Comparison of ENCODE assay signal across 1 cellular context in the genomic region with DNA sequence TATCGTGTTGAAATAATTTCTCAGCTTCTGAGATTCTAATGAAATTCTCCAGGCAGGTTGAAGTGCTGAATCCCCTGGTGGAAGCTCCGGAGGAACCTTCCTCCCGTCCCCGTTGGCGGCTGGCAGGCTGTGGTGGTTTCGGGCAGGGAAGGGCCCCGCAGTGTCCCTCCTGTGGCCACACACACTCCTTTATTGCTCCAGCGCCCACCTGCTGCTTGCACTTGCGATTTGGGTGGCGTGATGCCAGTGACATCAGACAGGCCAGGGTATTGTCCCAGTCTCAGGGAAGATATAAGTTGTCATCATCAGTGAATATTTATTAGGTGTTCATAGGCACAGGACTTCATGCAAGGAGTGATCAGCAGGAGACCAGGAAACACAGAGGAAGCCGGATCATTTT.
TF ChIP-seq lines count a peak whose summit lies in the region.

No MANE protein-coding gene starts in this region.

TF ChIP-seq in neural cell, 6 proteins besides CTCF, POLR2A, EP300 and RAD21 (continued from another document):
- TF ChIP-seq, protein P1, sequence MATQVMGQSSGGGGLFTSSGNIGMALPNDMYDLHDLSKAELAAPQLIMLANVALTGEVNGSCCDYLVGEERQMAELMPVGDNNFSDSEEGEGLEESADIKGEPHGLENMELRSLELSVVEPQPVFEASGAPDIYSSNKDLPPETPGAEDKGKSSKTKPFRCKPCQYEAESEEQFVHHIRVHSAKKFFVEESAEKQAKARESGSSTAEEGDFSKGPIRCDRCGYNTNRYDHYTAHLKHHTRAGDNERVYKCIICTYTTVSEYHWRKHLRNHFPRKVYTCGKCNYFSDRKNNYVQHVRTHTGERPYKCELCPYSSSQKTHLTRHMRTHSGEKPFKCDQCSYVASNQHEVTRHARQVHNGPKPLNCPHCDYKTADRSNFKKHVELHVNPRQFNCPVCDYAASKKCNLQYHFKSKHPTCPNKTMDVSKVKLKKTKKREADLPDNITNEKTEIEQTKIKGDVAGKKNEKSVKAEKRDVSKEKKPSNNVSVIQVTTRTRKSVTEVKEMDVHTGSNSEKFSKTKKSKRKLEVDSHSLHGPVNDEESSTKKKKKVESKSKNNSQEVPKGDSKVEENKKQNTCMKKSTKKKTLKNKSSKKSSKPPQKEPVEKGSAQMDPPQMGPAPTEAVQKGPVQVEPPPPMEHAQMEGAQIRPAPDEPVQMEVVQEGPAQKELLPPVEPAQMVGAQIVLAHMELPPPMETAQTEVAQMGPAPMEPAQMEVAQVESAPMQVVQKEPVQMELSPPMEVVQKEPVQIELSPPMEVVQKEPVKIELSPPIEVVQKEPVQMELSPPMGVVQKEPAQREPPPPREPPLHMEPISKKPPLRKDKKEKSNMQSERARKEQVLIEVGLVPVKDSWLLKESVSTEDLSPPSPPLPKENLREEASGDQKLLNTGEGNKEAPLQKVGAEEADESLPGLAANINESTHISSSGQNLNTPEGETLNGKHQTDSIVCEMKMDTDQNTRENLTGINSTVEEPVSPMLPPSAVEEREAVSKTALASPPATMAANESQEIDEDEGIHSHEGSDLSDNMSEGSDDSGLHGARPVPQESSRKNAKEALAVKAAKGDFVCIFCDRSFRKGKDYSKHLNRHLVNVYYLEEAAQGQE (IDR thresholded peaks at IDR 0.05; ENCODE audit: borderline replicate concordance), result no peak
- no peak for TF ChIP-seq SMC3 (conservative IDR thresholded peaks at IDR 0.05; ENCODE audit: poor library complexity)
- no peak for TF ChIP-seq TAF1 (IDR thresholded peaks at IDR 0.05; ENCODE audit: low read depth)
- no peak for TF ChIP-seq POLR2AphosphoS5 (IDR thresholded peaks at IDR 0.05)
